8 cellular contexts compared by ENCODE assay signal in the genomic region with DNA sequence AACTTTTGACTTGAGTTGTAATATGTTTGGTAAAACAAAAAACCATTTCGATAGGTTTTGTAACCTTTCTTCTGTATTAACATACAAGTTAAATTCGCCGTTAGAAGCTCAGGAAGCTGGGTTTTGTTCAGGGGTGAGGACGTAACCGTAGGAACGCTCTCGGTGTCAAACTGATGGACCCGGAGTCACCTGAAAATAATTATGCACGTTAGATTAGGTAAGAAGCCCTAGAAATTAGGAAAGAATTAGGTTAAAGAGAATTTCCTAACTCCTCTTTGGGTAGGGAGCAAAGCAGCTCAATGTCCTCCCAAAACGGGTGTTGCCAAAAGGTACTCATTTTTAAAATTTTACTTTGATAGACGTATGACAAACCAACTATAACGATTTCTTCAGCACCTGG.
DNase-seq lines count a peak whose midpoint lies in the region; TF ChIP-seq lines count a peak whose summit lies in the region.

No MANE protein-coding gene starts in this region.

- peak overlapping the region; percentile 76 for H3K27ac ChIP-seq in HEK293 (ENCODE audit: extremely low read depth, low read depth, low read length)
- peak overlapping the region; percentile 81 for H3K27ac ChIP-seq in brain microvascular endothelial cell
- H3K27ac ChIP-seq in mucosa of rectum (ENCODE audit: low read depth in 2 of 2, low read length in 2 of 2), result peak overlapping the region; percentile 93 to 97

- H3K4me1 ChIP-seq in HEK293 (ENCODE audit: control insufficient read depth, insufficient read depth, low read length) (no peaks in the 10 kb centered on the region; the same call in 1 of the 2 replicates), mucosa of rectum (ENCODE audit: control insufficient read depth in 2 of 2, insufficient read depth in 2 of 2, low read length in 2 of 2) (peaks cover 3 to 6% of the 10 kb centered on the region in 2 donors)

- H3K27me3 ChIP-seq in brain microvascular endothelial cell (replicated peaks), result no peaks in the 10 kb centered on the region
- H3K27me3 ChIP-seq in mucosa of rectum (ENCODE audit: control insufficient read depth in 2 of 2, insufficient read depth in 2 of 2, low read length in 2 of 2), result no peaks in the 10 kb centered on the region

- DNase-seq in ACHN (peak; percentile 4), brain microvascular endothelial cell (no peak), posterior cingulate gyrus (no peak), germinal center (ENCODE audit: low spot score) (no peak), cerebellar nuclear complex (lab: John Stamatoyannopoulos, UW) (no peak), NCI-H2227 treated with DMSO at 0.1 percent for 48 hours (lab: John Stamatoyannopoulos, UW) (no peak)

- H3K4me3 ChIP-seq in HEK293 (ENCODE audit: low read depth, low read length) (peak overlapping the region; percentile 91), brain microvascular endothelial cell (ENCODE audit: low read depth, low read length) (peak overlapping the region; percentile 86), mucosa of rectum (ENCODE audit: low read length in 2 of 2) (peak overlapping the region; percentile 93 to 98)

- no peak for TF ChIP-seq CTCF in HEK293 (tag by site-specific recombination; IDR thresholded peaks at IDR 0.05)
- TF ChIP-seq CTCF in brain microvascular endothelial cell (IDR thresholded peaks at IDR 0.05; ENCODE audit: low read depth, low read length, missing control alignments), result no peak

- intact Hi-C loops in posterior cingulate gyrus (cut with DNase I), result loop anchor here (1.0 to 5.0 kb wide), 2 partner anchors 46 to 111 kb away; a partner anchor contains a TSS

- in situ Hi-C loops in ACHN (cut with HindIII; ENCODE audit: low pct_ligation_motif_present, low pct_unique_long_range_greater_than_20kb, low sequenced_read_pairs) (no loop called here), brain microvascular endothelial cell (cut with HindIII; ENCODE audit: low pct_ligation_motif_present, low sequenced_read_pairs) (no loop called here)

- POLR2A ChIA-PET in HEK293 (lab: Yijun Ruan, JAX), result interaction anchor here (2.7 kb wide), 1 partner anchor 110 kb away, joined by 41 read pairs; a partner anchor contains a TSS

- H3K36me3 ChIP-seq in HEK293 (ENCODE audit: control insufficient read depth in 2 of 2, insufficient read depth in 1 of 2, low read length in 2 of 2), result peaks cover 0 to under 1% of the 10 kb centered on the region in 2 experiments; a peak in 2 of 3 replicates
- no peaks in the 10 kb centered on the region for H3K36me3 ChIP-seq in brain microvascular endothelial cell (replicated peaks)
- H3K36me3 ChIP-seq in mucosa of rectum (ENCODE audit: control insufficient read depth in 2 of 2, insufficient read depth in 2 of 2, low read length in 2 of 2), result no peaks in the 10 kb centered on the region

- H3K9me3 ChIP-seq in HEK293 (ENCODE audit: control insufficient read depth, insufficient read depth, low read depth, low read length), result no peaks in the 10 kb centered on the region
- no peaks in the 10 kb centered on the region for H3K9me3 ChIP-seq in mucosa of rectum (ENCODE audit: control insufficient read depth in 2 of 2, low read length in 2 of 2)

- H3K9ac ChIP-seq in mucosa of rectum (ENCODE audit: low read depth in 1 of 2, low read length in 2 of 2), result peak overlapping the region; percentile 90 to 95

- CTCF ChIA-PET in HEK293 (lab: Yijun Ruan, JAX), result interaction anchor here (0.6 kb wide), 1 partner anchor 406 kb away, joined by 5 read pairs; no protein-coding TSS in a partner anchor

TF ChIP-seq in HEK293, 187 proteins besides CTCF, POLR2A, EP300 and RAD21 (continues in another document):
- TF ChIP-seq, protein P1, sequence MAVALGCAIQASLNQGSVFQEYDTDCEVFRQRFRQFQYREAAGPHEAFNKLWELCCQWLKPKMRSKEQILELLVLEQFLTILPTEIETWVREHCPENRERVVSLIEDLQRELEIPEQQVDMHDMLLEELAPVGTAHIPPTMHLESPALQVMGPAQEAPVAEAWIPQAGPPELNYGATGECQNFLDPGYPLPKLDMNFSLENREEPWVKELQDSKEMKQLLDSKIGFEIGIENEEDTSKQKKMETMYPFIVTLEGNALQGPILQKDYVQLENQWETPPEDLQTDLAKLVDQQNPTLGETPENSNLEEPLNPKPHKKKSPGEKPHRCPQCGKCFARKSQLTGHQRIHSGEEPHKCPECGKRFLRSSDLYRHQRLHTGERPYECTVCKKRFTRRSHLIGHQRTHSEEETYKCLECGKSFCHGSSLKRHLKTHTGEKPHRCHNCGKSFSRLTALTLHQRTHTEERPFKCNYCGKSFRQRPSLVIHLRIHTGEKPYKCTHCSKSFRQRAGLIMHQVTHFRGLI (tag by site-specific recombination; IDR thresholded peaks at IDR 0.05), result no peak
- TF ChIP-seq ZFP69B (tag by site-specific recombination; IDR thresholded peaks at IDR 0.05) (no peak), ZBTB8A (tag by site-specific recombination; IDR thresholded peaks at IDR 0.05) (no peak), ZNF544 (tag by site-specific recombination; IDR thresholded peaks at IDR 0.05) (no peak), GFI1B (tag by site-specific recombination; IDR thresholded peaks at IDR 0.05) (no peak), ZNF214 (tag by site-specific recombination; IDR thresholded peaks at IDR 0.05; ENCODE audit: borderline replicate concordance) (no peak), ZNF561 (tag by site-specific recombination; IDR thresholded peaks at IDR 0.05; ENCODE audit: borderline replicate concordance) (no peak), KLF16 (tag by site-specific recombination; IDR thresholded peaks at IDR 0.05) (no peak), ZNF473 (tag by site-specific recombination; IDR thresholded peaks at IDR 0.05) (no peak), ZNF830 (tag by site-specific recombination; IDR thresholded peaks at IDR 0.05; ENCODE audit: low read depth) (no peak), ZIC2 (tag by site-specific recombination; IDR thresholded peaks at IDR 0.05) (no peak), ZNF670 (tag by site-specific recombination; IDR thresholded peaks at IDR 0.05; ENCODE audit: low read depth) (no peak), ZNF624 (tag by site-specific recombination; IDR thresholded peaks at IDR 0.05) (no peak), TCF7L2 (IDR thresholded peaks at IDR 0.05; ENCODE audit: borderline replicate concordance, low read depth, low read length) (no peak)
- TF ChIP-seq, protein P2, sequence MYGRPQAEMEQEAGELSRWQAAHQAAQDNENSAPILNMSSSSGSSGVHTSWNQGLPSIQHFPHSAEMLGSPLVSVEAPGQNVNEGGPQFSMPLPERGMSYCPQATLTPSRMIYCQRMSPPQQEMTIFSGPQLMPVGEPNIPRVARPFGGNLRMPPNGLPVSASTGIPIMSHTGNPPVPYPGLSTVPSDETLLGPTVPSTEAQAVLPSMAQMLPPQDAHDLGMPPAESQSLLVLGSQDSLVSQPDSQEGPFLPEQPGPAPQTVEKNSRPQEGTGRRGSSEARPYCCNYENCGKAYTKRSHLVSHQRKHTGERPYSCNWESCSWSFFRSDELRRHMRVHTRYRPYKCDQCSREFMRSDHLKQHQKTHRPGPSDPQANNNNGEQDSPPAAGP (tag by site-specific recombination; IDR thresholded peaks at IDR 0.05), result no peak
- TF ChIP-seq, protein P3, sequence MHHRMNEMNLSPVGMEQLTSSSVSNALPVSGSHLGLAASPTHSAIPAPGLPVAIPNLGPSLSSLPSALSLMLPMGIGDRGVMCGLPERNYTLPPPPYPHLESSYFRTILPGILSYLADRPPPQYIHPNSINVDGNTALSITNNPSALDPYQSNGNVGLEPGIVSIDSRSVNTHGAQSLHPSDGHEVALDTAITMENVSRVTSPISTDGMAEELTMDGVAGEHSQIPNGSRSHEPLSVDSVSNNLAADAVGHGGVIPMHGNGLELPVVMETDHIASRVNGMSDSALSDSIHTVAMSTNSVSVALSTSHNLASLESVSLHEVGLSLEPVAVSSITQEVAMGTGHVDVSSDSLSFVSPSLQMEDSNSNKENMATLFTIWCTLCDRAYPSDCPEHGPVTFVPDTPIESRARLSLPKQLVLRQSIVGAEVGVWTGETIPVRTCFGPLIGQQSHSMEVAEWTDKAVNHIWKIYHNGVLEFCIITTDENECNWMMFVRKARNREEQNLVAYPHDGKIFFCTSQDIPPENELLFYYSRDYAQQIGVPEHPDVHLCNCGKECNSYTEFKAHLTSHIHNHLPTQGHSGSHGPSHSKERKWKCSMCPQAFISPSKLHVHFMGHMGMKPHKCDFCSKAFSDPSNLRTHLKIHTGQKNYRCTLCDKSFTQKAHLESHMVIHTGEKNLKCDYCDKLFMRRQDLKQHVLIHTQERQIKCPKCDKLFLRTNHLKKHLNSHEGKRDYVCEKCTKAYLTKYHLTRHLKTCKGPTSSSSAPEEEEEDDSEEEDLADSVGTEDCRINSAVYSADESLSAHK (tag by site-specific recombination; IDR thresholded peaks at IDR 0.05), result no peak
- TF ChIP-seq, protein P4, sequence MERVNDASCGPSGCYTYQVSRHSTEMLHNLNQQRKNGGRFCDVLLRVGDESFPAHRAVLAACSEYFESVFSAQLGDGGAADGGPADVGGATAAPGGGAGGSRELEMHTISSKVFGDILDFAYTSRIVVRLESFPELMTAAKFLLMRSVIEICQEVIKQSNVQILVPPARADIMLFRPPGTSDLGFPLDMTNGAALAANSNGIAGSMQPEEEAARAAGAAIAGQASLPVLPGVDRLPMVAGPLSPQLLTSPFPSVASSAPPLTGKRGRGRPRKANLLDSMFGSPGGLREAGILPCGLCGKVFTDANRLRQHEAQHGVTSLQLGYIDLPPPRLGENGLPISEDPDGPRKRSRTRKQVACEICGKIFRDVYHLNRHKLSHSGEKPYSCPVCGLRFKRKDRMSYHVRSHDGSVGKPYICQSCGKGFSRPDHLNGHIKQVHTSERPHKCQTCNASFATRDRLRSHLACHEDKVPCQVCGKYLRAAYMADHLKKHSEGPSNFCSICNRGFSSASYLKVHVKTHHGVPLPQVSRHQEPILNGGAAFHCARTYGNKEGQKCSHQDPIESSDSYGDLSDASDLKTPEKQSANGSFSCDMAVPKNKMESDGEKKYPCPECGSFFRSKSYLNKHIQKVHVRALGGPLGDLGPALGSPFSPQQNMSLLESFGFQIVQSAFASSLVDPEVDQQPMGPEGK (tag by site-specific recombination; IDR thresholded peaks at IDR 0.05), result no peak
- TF ChIP-seq, protein P5, sequence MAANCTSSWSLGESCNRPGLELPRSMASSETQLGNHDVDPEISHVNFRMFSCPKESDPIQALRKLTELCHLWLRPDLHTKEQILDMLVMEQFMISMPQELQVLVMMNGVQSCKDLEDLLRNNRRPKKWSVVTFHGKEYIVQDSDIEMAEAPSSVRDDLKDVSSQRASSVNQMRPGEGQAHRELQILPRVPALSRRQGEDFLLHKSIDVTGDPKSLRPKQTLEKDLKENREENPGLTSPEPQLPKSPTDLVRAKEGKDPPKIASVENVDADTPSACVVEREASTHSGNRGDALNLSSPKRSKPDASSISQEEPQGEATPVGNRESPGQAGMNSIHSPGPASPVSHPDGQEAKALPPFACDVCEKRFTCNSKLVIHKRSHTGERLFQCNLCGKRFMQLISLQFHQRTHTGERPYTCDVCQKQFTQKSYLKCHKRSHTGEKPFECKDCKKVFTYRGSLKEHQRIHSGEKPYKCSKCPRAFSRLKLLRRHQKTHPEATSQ (tag by site-specific recombination; IDR thresholded peaks at IDR 0.05), result no peak
